Comparison of ENCODE assay signal across 23 cellular contexts in the genomic region with DNA sequence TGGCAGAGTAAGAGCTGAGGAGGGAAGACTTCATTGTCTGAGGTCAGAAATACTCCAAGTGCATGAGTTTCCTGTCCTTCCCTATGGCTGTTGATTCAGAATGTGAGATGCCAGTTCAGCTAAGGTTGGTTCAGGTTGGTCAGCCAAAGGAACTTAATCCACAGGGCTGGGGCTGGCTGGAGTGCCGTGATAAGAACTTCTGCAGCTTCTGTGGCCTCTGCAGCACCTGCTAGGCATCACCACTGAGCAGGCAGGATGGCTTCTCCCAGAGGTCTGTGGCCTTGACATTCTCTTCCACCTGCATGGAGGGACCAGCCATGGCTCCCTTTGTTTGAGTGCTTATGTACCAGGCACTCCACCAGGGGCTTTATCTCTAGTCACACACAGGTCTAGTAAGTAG.
"Had no signal": no experiment of that assay in that cellular context is flagged by ENCODE, and none has a peak within 500 bp of the region (broad histone marks: within the 10 kb centered on the region; RNA-seq: fewer than 3 reads in every experiment).

No MANE protein-coding gene starts in this region.

- H3K4me1 Mint-ChIP-seq: memory B cell, neural progenitor cell had no signal

- H3K9me3 Mint-ChIP-seq: effector memory CD8-positive, alpha-beta T cell; memory B cell; mesothelial cell of epicardium; natural killer cell treated with Interleukin-12 subunit alpha and Interleukin-12 subunit beta and Interleukin-15 and Interleukin-18, amount 100 ng/mL, for 72 hours; neural progenitor cell; stimulated activated naive B cell treated with anti-CD40 and anti-IgM and Interleukin-4, amounts not matched to agents 10 μg/mL and 1 μg/mL and 100 μg/mL, for 72 hours; stimulated activated naive CD8-positive, alpha-beta T cell treated with anti-CD3 and anti-CD28 coated beads, Interleukin-15, Interleukin-2, amounts not matched to agents 100 ng/mL and 50 ng/mL, for 24 hours had no signal

- H3K36me3 Mint-ChIP-seq: natural killer cell treated with Interleukin-12 subunit alpha and Interleukin-12 subunit beta and Interleukin-15 and Interleukin-18, amount 100 ng/mL, for 72 hours had no signal

- ATAC-seq: effector memory CD8-positive, alpha-beta T cell; left lobe of liver; mucosa of descending colon; natural killer cell treated with Interleukin-12 subunit alpha and Interleukin-12 subunit beta and Interleukin-15 and Interleukin-18, amount 100 ng/mL, for 72 hours; right cardiac atrium; stimulated activated naive B cell treated with anti-CD40 and anti-IgM and Interleukin-4, amounts not matched to agents 10 μg/mL and 1 μg/mL and 100 μg/mL, for 72 hours; upper lobe of right lung had no signal

- H2AFZ ChIP-seq: neural progenitor cell had no signal

- H3K4me1 ChIP-seq: neural progenitor cell, prostate gland, transverse colon, upper lobe of right lung, uterus had no signal

- DNase-seq: cortex of kidney; effector memory CD8-positive, alpha-beta T cell; head of caudate nucleus; mucosa of descending colon; naive B cell; nucleus accumbens; right cardiac atrium; stimulated activated CD4-positive, alpha-beta T cell treated with anti-CD3 and anti-CD28 coated beads, Interleukin-15, amount 100 ng/mL, for 24 hours; stimulated activated CD4-positive, alpha-beta T cell treated with anti-CD3 and anti-CD28 coated beads, Interleukin-2, amount 100 ng/mL, for 48 hours; stimulated activated naive B cell treated with anti-CD40 and anti-IgM and Interleukin-4, amounts not matched to agents 10 μg/mL and 1 μg/mL and 100 μg/mL, for 72 hours; transverse colon; upper lobe of right lung; uterus had no signal

- H3K27ac ChIP-seq: neural progenitor cell, prostate gland, skin epidermis, thoracic aorta, transverse colon, upper lobe of right lung, uterus had no signal

- H3K27ac Mint-ChIP-seq: effector memory CD8-positive, alpha-beta T cell; memory B cell; mesothelial cell of epicardium; naive B cell; natural killer cell treated with Interleukin-12 subunit alpha and Interleukin-12 subunit beta and Interleukin-15 and Interleukin-18, amount 100 ng/mL, for 72 hours; neural progenitor cell; stimulated activated naive B cell treated with anti-CD40 and anti-IgM and Interleukin-4, amounts not matched to agents 10 μg/mL and 1 μg/mL and 100 μg/mL, for 72 hours; stimulated activated naive CD8-positive, alpha-beta T cell treated with anti-CD3 and anti-CD28 coated beads, Interleukin-15, Interleukin-2, amounts not matched to agents 100 ng/mL and 50 ng/mL, for 24 hours had no signal

- H3K4me3 Mint-ChIP-seq: effector memory CD8-positive, alpha-beta T cell; memory B cell; mesothelial cell of epicardium; naive B cell; natural killer cell treated with Interleukin-12 subunit alpha and Interleukin-12 subunit beta and Interleukin-15 and Interleukin-18, amount 100 ng/mL, for 72 hours; neural progenitor cell; stimulated activated naive B cell treated with anti-CD40 and anti-IgM and Interleukin-4, amounts not matched to agents 10 μg/mL and 1 μg/mL and 100 μg/mL, for 72 hours; stimulated activated naive CD8-positive, alpha-beta T cell treated with anti-CD3 and anti-CD28 coated beads, Interleukin-15, Interleukin-2, amounts not matched to agents 100 ng/mL and 50 ng/mL, for 24 hours had no signal

- H3K27me3 Mint-ChIP-seq: effector memory CD8-positive, alpha-beta T cell; memory B cell; naive B cell; stimulated activated naive B cell treated with anti-CD40 and anti-IgM and Interleukin-4, amounts not matched to agents 10 μg/mL and 1 μg/mL and 100 μg/mL, for 72 hours; stimulated activated naive CD8-positive, alpha-beta T cell treated with anti-CD3 and anti-CD28 coated beads, Interleukin-15, Interleukin-2, amounts not matched to agents 100 ng/mL and 50 ng/mL, for 24 hours had no signal

- H3K4me2 ChIP-seq: neural progenitor cell had no signal

- H3K9ac ChIP-seq: neural progenitor cell had no signal

- H3K9me3 ChIP-seq: mucosa of descending colon, prostate gland, thoracic aorta, transverse colon, upper lobe of right lung, uterus had no signal

- H3K36me3 ChIP-seq: neural progenitor cell, prostate gland, thoracic aorta, transverse colon, upper lobe of right lung, uterus had no signal

- H3K27me3 ChIP-seq: neural progenitor cell, transverse colon, upper lobe of right lung, uterus had no signal

- H3K4me3 ChIP-seq: lung, mucosa of descending colon, neural progenitor cell, prostate gland, skin epidermis, thoracic aorta, transverse colon, upper lobe of right lung, uterus had no signal
